Comparison of ENCODE assay signal across 19 cellular contexts in the genomic region with DNA sequence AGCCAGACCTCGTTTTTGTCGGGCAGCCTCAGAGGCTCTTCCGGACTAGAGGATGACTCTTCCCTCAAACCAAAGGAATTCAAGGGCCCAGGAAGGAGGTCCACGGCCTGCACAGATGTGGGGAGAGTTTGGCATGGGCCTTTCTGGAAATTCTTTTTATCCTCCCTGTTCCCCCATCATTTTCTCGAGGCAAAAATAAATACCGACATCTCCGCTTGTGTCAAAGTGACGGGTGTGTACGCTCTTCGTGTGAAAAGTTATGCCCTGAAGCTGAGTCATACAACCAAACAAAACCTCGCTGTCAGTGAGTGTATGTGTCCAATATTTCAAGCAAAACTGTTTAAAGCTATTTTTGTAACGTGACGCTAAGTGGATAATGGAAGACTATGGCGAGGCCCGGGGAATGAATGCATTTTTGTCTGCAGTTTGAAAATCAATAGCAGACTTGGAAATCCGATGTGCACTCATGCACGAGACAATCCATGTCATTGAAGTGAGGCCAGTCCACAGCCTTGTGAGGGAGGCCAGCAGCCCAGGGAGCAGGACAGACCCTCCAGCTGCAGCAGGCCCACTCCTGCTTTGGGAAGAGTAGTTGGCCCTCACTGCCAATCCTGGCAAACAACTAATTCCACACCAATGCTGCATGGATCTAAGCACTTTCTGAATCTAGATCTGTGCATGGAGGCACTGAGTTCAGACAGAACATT.
DNase-seq lines count a peak whose midpoint lies in the region; ATAC-seq and TF ChIP-seq lines count a peak whose summit lies in the region.
"Had no signal": no experiment of that assay in that cellular context is flagged by ENCODE, and none has a peak within 500 bp of the region (broad histone marks: within the 10 kb centered on the region; RNA-seq: fewer than 3 reads in every experiment).

No MANE protein-coding gene starts in this region.

- peak overlapping the region; percentile 17; the same call in 1 of the 2 replicates for H3K9ac ChIP-seq in GM23248
- H3K9ac ChIP-seq: parathyroid adenoma had no signal

- peaks cover 23% of the 10 kb centered on the region for H3K4me1 ChIP-seq in GM23248 (ENCODE audit: insufficient read depth)
- H3K4me1 ChIP-seq in tibial artery, result peaks cover 0 to 28% (median 10%) of the 10 kb centered on the region in 4 donors
- H3K4me1 ChIP-seq: HAP-1, parathyroid adenoma had no signal

- H3K27ac ChIP-seq in GM23248, result peak overlapping the region; percentile 55
- peak overlapping the region; percentile 33 to 63 for H3K27ac ChIP-seq in tibial artery
- H3K27ac ChIP-seq: cardiac muscle cell, heart left ventricle, parathyroid adenoma had no signal

- H3K9me2 ChIP-seq in GM23248 (ENCODE audit: insufficient read depth), result no peaks in the 10 kb centered on the region

- H3F3A ChIP-seq in GM23248 (ENCODE audit: insufficient read depth), result peaks cover 13% of the 10 kb centered on the region

- H3K4me3 ChIP-seq in GM23248 (peak overlapping the region; percentile 23; the same call in 1 of the 2 replicates), fibroblast of pulmonary artery (replicated peaks; ENCODE audit: low read depth, low read length) (no peak overlapping the region), tibial artery (no peak overlapping the region)
- H3K4me3 ChIP-seq: cardiac muscle cell, HAP-1, heart left ventricle had no signal

- H3K27me3 ChIP-seq in GM23248 (replicated peaks; ENCODE audit: insufficient read depth) (peaks cover 4% of the 10 kb centered on the region), tibial artery (no peaks in the 10 kb centered on the region)
- H3K27me3 ChIP-seq: cardiac muscle cell, heart left ventricle had no signal

- H4K20me1 ChIP-seq in GM23248 (ENCODE audit: insufficient read depth), result no peaks in the 10 kb centered on the region

- H3K36me3 ChIP-seq in GM23248 (ENCODE audit: low read depth) (no peaks in the 10 kb centered on the region), tibial artery (no peaks in the 10 kb centered on the region)
- H3K36me3 ChIP-seq: cardiac muscle cell, HAP-1, heart left ventricle had no signal

- H3K4me2 ChIP-seq in GM23248 (ENCODE audit: unreplicated experiment), result peak overlapping the region; percentile 46

- ATAC-seq in SK-N-SH treated with all-trans-retinoic acid at 6 μM for 48 hours, result peak; percentile 66
- no peak for ATAC-seq in HG02885 (IDR thresholded peaks at IDR 0.05; ENCODE audit: poor library complexity, unreplicated experiment)
- ATAC-seq: activated CD4-positive, CD25-positive, alpha-beta regulatory T cell treated with anti-CD3 and anti-CD28 coated beads, Interleukin-2, amount 50 U/mL, for 24 hours; Panc1 had no signal

- DNase-seq in GM23248 (peak; percentile 90), fibroblast of pulmonary artery (ENCODE audit: low read depth) (peak; percentile 49), tibial artery (no peak), NCI-H345 (lab: John Stamatoyannopoulos, UW) (no peak)
- DNase-seq in NK-92 treated with Interleukin-12 subunit alpha and Interleukin-12 subunit beta, amount 100 ng/mL, for 24 hours (lab: John Stamatoyannopoulos, UW), result no peak
- DNase-seq in effector CD4-positive, alpha-beta T cell, result no peak
- DNase-seq: CD4-positive, CD25-positive, alpha-beta regulatory T cell; endodermal cell; heart left ventricle; NCI-H187; NCI-H526; stimulated activated CD4-positive, alpha-beta T cell treated with anti-CD3 and anti-CD28 coated beads, Interleukin-12 subunit alpha, Interleukin-12 subunit beta, amount 100 ng/mL, for 4 hours had no signal

- H3K9me3 ChIP-seq in GM23248 (ENCODE audit: low read depth), result no peaks in the 10 kb centered on the region
- H3K9me3 ChIP-seq in tibial artery, result no peaks in the 10 kb centered on the region
- H3K9me3 ChIP-seq: HAP-1 had no signal

- no peaks in the 10 kb centered on the region for H3K79me2 ChIP-seq in GM23248 (ENCODE audit: insufficient read depth)
- H3K79me2 ChIP-seq: parathyroid adenoma had no signal

- in situ Hi-C loops in GM23248 (cut with MboI), result no loop called here

- intact Hi-C loops in tibial artery (cut with DNase I; ENCODE audit: low total_unique reads), result no loop called here

- TF ChIP-seq CTCF in fibroblast of pulmonary artery (IDR thresholded peaks at IDR 0.05; ENCODE audit: low read length, missing control alignments) (no peak), tibial artery (IDR thresholded peaks at IDR 0.05) (no peak)

- WGBS in GM23248 (ENCODE audit: low coverage in 1 of 2, low lambda C conversion rate in 2 of 2, missing lambda C conversion rate in 2 of 2), 2 experiments, result 1 to 4% methylated on average over 17 of the region's 17 CpGs

- peak overlapping the region; percentile 16; the same call in 1 of the 2 replicates for H2AFZ ChIP-seq in GM23248
- H2AFZ ChIP-seq: parathyroid adenoma had no signal

TF ChIP-seq in SK-N-SH treated with all-trans-retinoic acid at 6 μM for 48 hours, 23 proteins besides CTCF, POLR2A, EP300 and RAD21:
- TF ChIP-seq BACH2 (CRISPR knock-in tag; IDR thresholded peaks at IDR 0.05; ENCODE audit: borderline replicate concordance) (no peak), ISL1 (CRISPR knock-in tag; IDR thresholded peaks at IDR 0.05) (no peak)
- TF ChIP-seq, protein P1, sequence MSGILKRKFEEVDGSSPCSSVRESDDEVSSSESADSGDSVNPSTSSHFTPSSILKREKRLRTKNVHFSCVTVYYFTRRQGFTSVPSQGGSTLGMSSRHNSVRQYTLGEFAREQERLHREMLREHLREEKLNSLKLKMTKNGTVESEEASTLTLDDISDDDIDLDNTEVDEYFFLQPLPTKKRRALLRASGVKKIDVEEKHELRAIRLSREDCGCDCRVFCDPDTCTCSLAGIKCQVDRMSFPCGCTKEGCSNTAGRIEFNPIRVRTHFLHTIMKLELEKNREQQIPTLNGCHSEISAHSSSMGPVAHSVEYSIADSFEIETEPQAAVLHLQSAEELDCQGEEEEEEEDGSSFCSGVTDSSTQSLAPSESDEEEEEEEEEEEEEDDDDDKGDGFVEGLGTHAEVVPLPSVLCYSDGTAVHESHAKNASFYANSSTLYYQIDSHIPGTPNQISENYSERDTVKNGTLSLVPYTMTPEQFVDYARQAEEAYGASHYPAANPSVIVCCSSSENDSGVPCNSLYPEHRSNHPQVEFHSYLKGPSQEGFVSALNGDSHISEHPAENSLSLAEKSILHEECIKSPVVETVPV (CRISPR knock-in tag; IDR thresholded peaks at IDR 0.05), result no peak
- TF ChIP-seq, protein P2, sequence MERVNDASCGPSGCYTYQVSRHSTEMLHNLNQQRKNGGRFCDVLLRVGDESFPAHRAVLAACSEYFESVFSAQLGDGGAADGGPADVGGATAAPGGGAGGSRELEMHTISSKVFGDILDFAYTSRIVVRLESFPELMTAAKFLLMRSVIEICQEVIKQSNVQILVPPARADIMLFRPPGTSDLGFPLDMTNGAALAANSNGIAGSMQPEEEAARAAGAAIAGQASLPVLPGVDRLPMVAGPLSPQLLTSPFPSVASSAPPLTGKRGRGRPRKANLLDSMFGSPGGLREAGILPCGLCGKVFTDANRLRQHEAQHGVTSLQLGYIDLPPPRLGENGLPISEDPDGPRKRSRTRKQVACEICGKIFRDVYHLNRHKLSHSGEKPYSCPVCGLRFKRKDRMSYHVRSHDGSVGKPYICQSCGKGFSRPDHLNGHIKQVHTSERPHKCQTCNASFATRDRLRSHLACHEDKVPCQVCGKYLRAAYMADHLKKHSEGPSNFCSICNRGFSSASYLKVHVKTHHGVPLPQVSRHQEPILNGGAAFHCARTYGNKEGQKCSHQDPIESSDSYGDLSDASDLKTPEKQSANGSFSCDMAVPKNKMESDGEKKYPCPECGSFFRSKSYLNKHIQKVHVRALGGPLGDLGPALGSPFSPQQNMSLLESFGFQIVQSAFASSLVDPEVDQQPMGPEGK (CRISPR knock-in tag; IDR thresholded peaks at IDR 0.05; ENCODE audit: borderline replicate concordance), result no peak
TF ChIP-seq in SK-N-SH treated with all-trans-retinoic acid at 6 μM for 48 hours: peak in this region for 0.

Comparison
In these comparisons a context has a peak if more than half of its experiments do, and no peak if none do; other contexts are left out.
1. DNase-seq: peak in GM23248 (single experiment) and fibroblast of pulmonary artery (single experiment); none in tibial artery (0 of 2), NK-92 treated with Interleukin-12 subunit alpha and Interleukin-12 subunit beta, amount 100 ng/mL, for 24 hours (single experiment), NCI-H345 (single experiment) and effector CD4-positive, alpha-beta T cell (single experiment).